ENCODE assay signal across 22 cellular contexts in genomic region chrX:49995795-49996455, GRCh38.
DNase-seq lines count a peak whose midpoint lies in the region; ATAC-seq and TF ChIP-seq lines count a peak whose summit lies in the region.
"Had no signal": no experiment of that assay in that cellular context is flagged by ENCODE, and none has a peak within 500 bp of the region (broad histone marks: within the 10 kb centered on the region; RNA-seq: fewer than 3 reads in every experiment).

No MANE protein-coding gene starts in this region.

- POLR2A ChIA-PET in Caco-2 (lab: Charles Lee) (interaction anchor here (0.7 kb wide), 1 partner anchor 72 kb away, joined by 3 read pairs; no protein-coding TSS in a partner anchor), PC-3 (lab: Charles Lee; ENCODE audit: unreplicated experiment) (no interaction called here)
- POLR2A ChIA-PET in CD4-positive, alpha-beta T cell (lab: Charles Lee) = no interaction called here

- DNase-seq in Caco-2 (peak in 1 of 2 experiments; percentile 15), PC-3 (no peak), osteoblast (ENCODE audit: insufficient read length, low spot score, missing footprints) (no peak), caudate nucleus (lab: John Stamatoyannopoulos, UW) (no peak), AG08396 (ENCODE audit: low spot score) (no peak)
- DNase-seq in CD4-positive, alpha-beta T cell = no peak
- DNase-seq in stimulated activated CD4-positive, alpha-beta T cell treated with anti-CD3 and anti-CD28 coated beads, Interleukin-2, amount 100 ng/mL, for 24 hours = no peak
- DNase-seq: activated CD4-positive, alpha-beta memory T cell treated with anti-CD3 and anti-CD28 coated beads, Interleukin-2, amount 10 ng/mL, durations not matched to agents 7 days and 5 days; amygdala; central memory CD4-positive, alpha-beta T cell; naive thymus-derived CD8-positive, alpha-beta T cell; NCI-H187; NCI-H82; ovary; SHP77 treated with DMSO at 0.1 percent for 48 hours; T-cell; transverse colon had no signal

- H2AFZ ChIP-seq in PC-3 (ENCODE audit: low read length) (no peak overlapping the region), osteoblast (ENCODE audit: low read length) (no peak overlapping the region)

- CTCF ChIA-PET in Caco-2 (lab: Charles Lee) (no interaction called here), PC-3 (lab: Charles Lee) (interaction anchor here (0.6 kb wide), 1 partner anchor 74 kb away, joined by 4 read pairs; the partner anchor contains the start of gene CLCN5)
- CTCF ChIA-PET in CD4-positive, alpha-beta T cell (lab: Charles Lee) = no interaction called here

- H3K36me3 Mint-ChIP-seq in Caco-2 (ENCODE audit: insufficient read depth, unreplicated experiment) = peaks cover 41% of the 10 kb centered on the region
- no peaks in the 10 kb centered on the region for H3K36me3 Mint-ChIP-seq in CD4-positive, alpha-beta T cell (ENCODE audit: low read depth)
- H3K36me3 Mint-ChIP-seq: memory B cell; naive thymus-derived CD8-positive, alpha-beta T cell; T-cell had no signal

- no peaks in the 10 kb centered on the region for H3K27me3 Mint-ChIP-seq in Caco-2 (ENCODE audit: insufficient read depth, unreplicated experiment)
- no peaks in the 10 kb centered on the region for H3K27me3 Mint-ChIP-seq in CD4-positive, alpha-beta T cell
- H3K27me3 Mint-ChIP-seq: activated CD4-positive, alpha-beta memory T cell treated with anti-CD3 and anti-CD28 coated beads, Interleukin-2, amount 10 ng/mL, durations not matched to agents 7 days and 5 days; memory B cell; naive thymus-derived CD8-positive, alpha-beta T cell had no signal

- H3K4me1 ChIP-seq in Caco-2 (peaks cover 40% of the 10 kb centered on the region), PC-3 (ENCODE audit: insufficient read depth, low read length) (peaks cover 27% of the 10 kb centered on the region), osteoblast (ENCODE audit: insufficient read depth, low read length) (peaks cover 26% of the 10 kb centered on the region)
- H3K4me1 ChIP-seq: right atrium auricular region, transverse colon had no signal

- no peaks in the 10 kb centered on the region for H3F3A ChIP-seq in PC-3 (ENCODE audit: low read length, unreplicated experiment)

- H3K27ac ChIP-seq in PC-3 (ENCODE audit: low read length) (peak overlapping the region; percentile 62), osteoblast (ENCODE audit: low read depth, low read length) (peak overlapping the region; percentile 47), caudate nucleus (ENCODE audit: low read depth, low read length) (no peak overlapping the region)
- H3K27ac ChIP-seq in CD4-positive, alpha-beta T cell (ENCODE audit: low read depth, low read length) = no peak overlapping the region
- H3K27ac ChIP-seq: ovary, right atrium auricular region, transverse colon had no signal

- H3K9me3 ChIP-seq in Caco-2 (no peaks in the 10 kb centered on the region), PC-3 (ENCODE audit: low read length) (no peaks in the 10 kb centered on the region), osteoblast (ENCODE audit: low read depth, low read length) (no peaks in the 10 kb centered on the region)
- no peaks in the 10 kb centered on the region for H3K9me3 ChIP-seq in CD4-positive, alpha-beta T cell (ENCODE audit: control insufficient read depth, low read length)
- H3K9me3 ChIP-seq: ovary, right atrium auricular region, transverse colon had no signal

- H3K4me2 ChIP-seq in PC-3 (ENCODE audit: low read length) = peak overlapping the region; percentile 64
- H3K4me2 ChIP-seq in osteoblast (ENCODE audit: insufficient read depth, low read length) = peak overlapping the region; percentile 15

- no peak overlapping the region for H3K4me3 ChIP-seq in Caco-2 (ENCODE audit: low read depth, low read length)
- no peak overlapping the region for H3K4me3 ChIP-seq in PC-3 (ENCODE audit: low read length)
- H3K4me3 ChIP-seq in osteoblast (ENCODE audit: insufficient read depth, low read length) = no peak overlapping the region
- H3K4me3 ChIP-seq: ovary, right atrium auricular region, transverse colon had no signal

- H3K36me3 ChIP-seq in Caco-2 (ENCODE audit: control insufficient read depth, insufficient read depth, low read length) = no peaks in the 10 kb centered on the region
- H3K36me3 ChIP-seq in PC-3 (ENCODE audit: low read depth, low read length) = no peaks in the 10 kb centered on the region
- H3K36me3 ChIP-seq in osteoblast (ENCODE audit: insufficient read depth, low read length) = no peaks in the 10 kb centered on the region
- H3K36me3 ChIP-seq: ovary, right atrium auricular region, transverse colon had no signal

- H3K9me3 Mint-ChIP-seq in Caco-2 (ENCODE audit: unreplicated experiment) = peaks cover 13% of the 10 kb centered on the region
- H3K9me3 Mint-ChIP-seq in CD4-positive, alpha-beta T cell = no peaks in the 10 kb centered on the region
- H3K9me3 Mint-ChIP-seq: activated CD4-positive, alpha-beta memory T cell treated with anti-CD3 and anti-CD28 coated beads, Interleukin-2, amount 10 ng/mL, durations not matched to agents 7 days and 5 days; memory B cell; T-cell had no signal

- no peak overlapping the region for H3K9ac ChIP-seq in PC-3 (ENCODE audit: low read length)

- H3K4me1 Mint-ChIP-seq in Caco-2 (ENCODE audit: low read depth, unreplicated experiment) = peaks cover 62% of the 10 kb centered on the region
- no peaks in the 10 kb centered on the region for H3K4me1 Mint-ChIP-seq in CD4-positive, alpha-beta T cell (ENCODE audit: low read depth)
- H3K4me1 Mint-ChIP-seq: activated CD4-positive, alpha-beta memory T cell treated with anti-CD3 and anti-CD28 coated beads, Interleukin-2, amount 10 ng/mL, durations not matched to agents 7 days and 5 days; T-cell had no signal

- no peaks in the 10 kb centered on the region for H3K27me3 ChIP-seq in Caco-2 (replicated peaks; ENCODE audit: control insufficient read depth, insufficient read depth, low read length)
- no peaks in the 10 kb centered on the region for H3K27me3 ChIP-seq in PC-3 (ENCODE audit: low read length)
- peaks cover 6% of the 10 kb centered on the region for H3K27me3 ChIP-seq in osteoblast (ENCODE audit: insufficient read depth, low read length)
- no peaks in the 10 kb centered on the region for H3K27me3 ChIP-seq in CD4-positive, alpha-beta T cell (ENCODE audit: control insufficient read depth, insufficient read depth, low read length)
- H3K27me3 ChIP-seq: ovary, right atrium auricular region, transverse colon had no signal

- H4K20me1 ChIP-seq in PC-3 (ENCODE audit: low read length) = no peaks in the 10 kb centered on the region
- H4K20me1 ChIP-seq in osteoblast (ENCODE audit: insufficient read depth, low read length) = no peaks in the 10 kb centered on the region

- H3K79me2 ChIP-seq in PC-3 (ENCODE audit: low read length) = no peaks in the 10 kb centered on the region
- H3K79me2 ChIP-seq in osteoblast (ENCODE audit: insufficient read depth, low read length) = no peaks in the 10 kb centered on the region

- BruUV-seq in Caco-2 (replicated peaks; lab: Mats Ljungman, UMichigan) (TSS peak; percentile 62), PC-3 (replicated peaks; lab: Mats Ljungman, UMichigan) (no TSS peak)

- intact Hi-C loops in Caco-2 (cut with micrococcal nuclease; ENCODE audit: unreplicated experiment) (loop anchor here (5.0 kb wide), 1 partner anchor 74 kb away; the partner anchor contains the start of gene CLCN5), PC-3 (cut with micrococcal nuclease) (no loop called here)
- intact Hi-C loops in CD4-positive, alpha-beta T cell (cut with DNase I, micrococcal nuclease) = no loop called here

- H3K4me3 Mint-ChIP-seq in Caco-2 (ENCODE audit: unreplicated experiment) = peak overlapping the region; percentile 27
- no peak overlapping the region for H3K4me3 Mint-ChIP-seq in CD4-positive, alpha-beta T cell
- H3K4me3 Mint-ChIP-seq: activated CD4-positive, alpha-beta memory T cell treated with anti-CD3 and anti-CD28 coated beads, Interleukin-2, amount 10 ng/mL, durations not matched to agents 7 days and 5 days; CD14-positive monocyte; memory B cell; naive thymus-derived CD8-positive, alpha-beta T cell; T-cell had no signal

- H3K27ac Mint-ChIP-seq in Caco-2 (ENCODE audit: unreplicated experiment) = peak overlapping the region; percentile 82
- H3K27ac Mint-ChIP-seq in CD4-positive, alpha-beta T cell = no peak overlapping the region
- H3K27ac Mint-ChIP-seq: activated CD4-positive, alpha-beta memory T cell treated with anti-CD3 and anti-CD28 coated beads, Interleukin-2, amount 10 ng/mL, durations not matched to agents 7 days and 5 days; CD14-positive monocyte; memory B cell; naive thymus-derived CD8-positive, alpha-beta T cell; T-cell had no signal

- no peak for TF ChIP-seq CTCF in Caco-2 (IDR thresholded peaks at IDR 0.05; ENCODE audit: insufficient read depth in 1 of 2, low read depth in 1 of 2, low read length in 1 of 2, severe bottlenecking in 1 of 2, unreplicated experiment in 1 of 2)
- TF ChIP-seq CTCF in PC-3 (conservative IDR thresholded peaks at IDR 0.05; ENCODE audit: low read depth, low read length) = no peak
- no peak for TF ChIP-seq CTCF in osteoblast (IDR thresholded peaks at IDR 0.05; ENCODE audit: extremely low read depth, low read depth, low read length)
- TF ChIP-seq CTCF in CD4-positive, alpha-beta T cell (IDR thresholded peaks at IDR 0.05) = no peak

- H3K9me2 ChIP-seq in PC-3 (replicated peaks; ENCODE audit: low read length) = no peaks in the 10 kb centered on the region

- ATAC-seq in PC-3 (no peak), esophagus mucosa (peak; percentile 52)
- no peak for ATAC-seq in CD4-positive, alpha-beta T cell (ENCODE audit: poor library complexity)
- ATAC-seq: activated CD4-positive, CD25-positive, alpha-beta regulatory T cell treated with anti-CD3 and anti-CD28 coated beads, Interleukin-2, amount 50 U/mL, for 24 hours; naive thymus-derived CD8-positive, alpha-beta T cell; T-cell had no signal

Comparison
In these comparisons a context has a peak if more than half of its experiments do, and no peak if none do; other contexts are left out.
1. H3K27ac ChIP-seq: peak in PC-3 (single experiment) and osteoblast (single experiment); none in caudate nucleus (single experiment) and CD4-positive, alpha-beta T cell (single experiment).